Comparison of ENCODE assay signal across 8 cellular contexts in genomic region chr6:27177454-27178000, GRCh38.
DNase-seq lines count a peak whose midpoint lies in the region; ATAC-seq and TF ChIP-seq lines count a peak whose summit lies in the region.

No MANE protein-coding gene starts in this region.

- H3K4me1 Mint-ChIP-seq in Calu3 (ENCODE audit: low read depth, unreplicated experiment), result no peaks in the 10 kb centered on the region
- peaks cover 0 to 33% (median 14%) of the 10 kb centered on the region in 7 donors for H3K4me1 Mint-ChIP-seq in naive thymus-derived CD4-positive, alpha-beta T cell

- peak overlapping the region; percentile 90 for H2AFZ ChIP-seq in OCI-LY7 (ENCODE audit: low read length)

- H3K9me3 ChIP-seq in OCI-LY7 (ENCODE audit: low read length), result no peaks in the 10 kb centered on the region
- no peaks in the 10 kb centered on the region for H3K9me3 ChIP-seq in naive thymus-derived CD4-positive, alpha-beta T cell (ENCODE audit: control insufficient read depth in 2 of 3, low read length in 3 of 3)

- no peaks in the 10 kb centered on the region for H3K79me2 ChIP-seq in OCI-LY7 (ENCODE audit: insufficient read depth, low read depth, low read length)

- H3K9me3 Mint-ChIP-seq in Calu3 (ENCODE audit: low read depth, unreplicated experiment), result no peaks in the 10 kb centered on the region
- peaks cover 0 to 26% (median 3%) of the 10 kb centered on the region in 11 donors for H3K9me3 Mint-ChIP-seq in naive thymus-derived CD4-positive, alpha-beta T cell

- H3K4me1 ChIP-seq in OCI-LY7 (ENCODE audit: insufficient read depth, low read length, poor library complexity, severe bottlenecking), result peaks cover 8% of the 10 kb centered on the region
- peaks cover 0 to 3% of the 10 kb centered on the region in 2 donors for H3K4me1 ChIP-seq in naive thymus-derived CD4-positive, alpha-beta T cell (ENCODE audit: control insufficient read depth in 2 of 2, insufficient read depth in 2 of 2, low read length in 2 of 2)

- BruUV-seq in Calu3 (replicated peaks; lab: Mats Ljungman, UMichigan), result no TSS peak
- BruUV-seq in OCI-LY7 (replicated peaks; lab: Mats Ljungman, UMichigan), result no TSS peak

- intact Hi-C loops in Calu3 (cut with micrococcal nuclease; ENCODE audit: unreplicated experiment), result loop anchor here (1.0 to 5.0 kb wide), 2 partner anchors 11 to 300 kb away; no protein-coding TSS in a partner anchor
- intact Hi-C loops in OCI-LY7 (cut with micrococcal nuclease; ENCODE audit: unreplicated experiment), result loop anchor here (1.0 to 5.0 kb wide), 7 partner anchors 15 to 620 kb away; no protein-coding TSS in a partner anchor
- intact Hi-C loops in naive thymus-derived CD4-positive, alpha-beta T cell (cut with micrococcal nuclease), result loop anchor here (1.0 to 10.0 kb wide), 23 partner anchors 11 to 1767 kb away; partner anchors contain the start of genes POM121L2 (in 1 of the 2), ZKSCAN8 (in 1 of the 2), ZNF391 (in 1 of the 2) and ZSCAN31 (in 1 of the 2)

- H3K9me2 ChIP-seq in OCI-LY7 (ENCODE audit: insufficient read depth, low read length), result no peaks in the 10 kb centered on the region

- peaks cover 30% of the 10 kb centered on the region for H3K36me3 Mint-ChIP-seq in Calu3 (ENCODE audit: insufficient read depth, unreplicated experiment)
- peaks cover 0 to 5% (median 0%) of the 10 kb centered on the region in 5 donors for H3K36me3 Mint-ChIP-seq in naive thymus-derived CD4-positive, alpha-beta T cell

- POLR2A ChIA-PET in OCI-LY7 (lab: Charles Lee), result interaction anchor here (0.5 to 3.0 kb wide), 23 partner anchors 14 to 1697 kb away, joined by 3 to 16 read pairs (median 4); a partner anchor contains a TSS
- POLR2A ChIA-PET in naive thymus-derived CD4-positive, alpha-beta T cell (lab: Charles Lee), result interaction anchor here (0.6 to 3.1 kb wide), 26 partner anchors 10 to 1157 kb away, joined by 3 to 26 read pairs (median 5); a partner anchor contains a TSS

- no peaks in the 10 kb centered on the region for H3K27me3 ChIP-seq in naive thymus-derived CD4-positive, alpha-beta T cell (ENCODE audit: control insufficient read depth in 2 of 2, insufficient read depth in 2 of 2, low read length in 2 of 2)

- H3K36me3 ChIP-seq in OCI-LY7 (ENCODE audit: insufficient read depth, low read length), result no peaks in the 10 kb centered on the region
- H3K36me3 ChIP-seq in naive thymus-derived CD4-positive, alpha-beta T cell (ENCODE audit: control insufficient read depth in 2 of 3, insufficient read depth in 3 of 3, low read length in 3 of 3), result peaks cover 0 to 6% (median 0%) of the 10 kb centered on the region in 3 experiments

- peak overlapping the region; percentile 99 for H3K27ac Mint-ChIP-seq in Calu3 (ENCODE audit: unreplicated experiment)
- peak overlapping the region; percentile 79 to 100 (median 95) for H3K27ac Mint-ChIP-seq in naive thymus-derived CD4-positive, alpha-beta T cell

- H3K4me3 ChIP-seq in OCI-LY7 (ENCODE audit: low read depth, low read length, poor library complexity, severe bottlenecking), result peak overlapping the region; percentile 95
- peak overlapping the region; percentile 99 for H3K4me3 ChIP-seq in naive thymus-derived CD4-positive, alpha-beta T cell (ENCODE audit: low read length)

- peak overlapping the region; percentile 86 for H3K4me3 Mint-ChIP-seq in Calu3 (ENCODE audit: low read depth, unreplicated experiment)
- peak overlapping the region; percentile 90 to 98 (median 96) for H3K4me3 Mint-ChIP-seq in naive thymus-derived CD4-positive, alpha-beta T cell

- H3K4me2 ChIP-seq in OCI-LY7 (ENCODE audit: low read length), result peak overlapping the region; percentile 95

- H3K27me3 Mint-ChIP-seq in Calu3 (ENCODE audit: unreplicated experiment), result peaks cover 18% of the 10 kb centered on the region
- H3K27me3 Mint-ChIP-seq in naive thymus-derived CD4-positive, alpha-beta T cell, result peaks cover 0 to 37% (median 0%) of the 10 kb centered on the region in 5 donors

- H3K27ac ChIP-seq in OCI-LY7 (ENCODE audit: low read depth, low read length, poor library complexity, severe bottlenecking), result peak overlapping the region; percentile 81
- H3K27ac ChIP-seq in naive thymus-derived CD4-positive, alpha-beta T cell (ENCODE audit: low read depth, low read length), result peak overlapping the region; percentile 74

- DNase-seq in Calu3, result peak; percentile 92
- peak; percentile 89 for DNase-seq in HT-29 (ENCODE audit: low spot score)
- DNase-seq in OCI-LY7 (ENCODE audit: low spot score), result peak; percentile 89
- peak; percentile 53 for DNase-seq in activated T-helper 1 cell treated with Interleukin-2 at 50 U/mL for 16 hours (ENCODE audit: low read depth)
- DNase-seq in fibroblast of gingiva (ENCODE audit: low read depth), result peak; percentile 91
- peak; percentile 49 to 69 (median 64) for DNase-seq in naive thymus-derived CD4-positive, alpha-beta T cell
- peak; percentile 76 for DNase-seq in stimulated activated naive CD8-positive, alpha-beta T cell treated with anti-CD3 and anti-CD28 coated beads, Interleukin-15, Interleukin-2, amounts not matched to agents 100 U/mL and 50 U/mL, for 24 hours

- CTCF ChIA-PET in Calu3 (lab: Charles Lee), result interaction anchor here (0.5 to 1.7 kb wide), 20 partner anchors 9 to 900 kb away, joined by 3 to 12 read pairs (median 4); partner anchors contain the start of genes POM121L2 and ZNF184
- CTCF ChIA-PET in OCI-LY7 (lab: Charles Lee; ENCODE audit: unreplicated experiment), result interaction anchor here (0.8 kb wide), 1 partner anchor 14 kb away, joined by 3 read pairs; no protein-coding TSS in a partner anchor
- CTCF ChIA-PET in naive thymus-derived CD4-positive, alpha-beta T cell (lab: Charles Lee), result interaction anchor here (0.6 to 2.7 kb wide), 13 partner anchors 8 to 1769 kb away, joined by 3 to 13 read pairs (median 5); a partner anchor contains a TSS

- H4K20me1 ChIP-seq in OCI-LY7 (ENCODE audit: insufficient read depth, low read length), result no peaks in the 10 kb centered on the region

- ATAC-seq in GM19467 (IDR thresholded peaks at IDR 0.05; ENCODE audit: unreplicated experiment), result peak; percentile 73
- peak; percentile 83 for ATAC-seq in naive thymus-derived CD4-positive, alpha-beta T cell
- ATAC-seq in stimulated activated naive CD8-positive, alpha-beta T cell treated with anti-CD3 and anti-CD28 coated beads, Interleukin-15, Interleukin-2, amounts not matched to agents 100 U/mL and 50 U/mL, for 24 hours, result peak; percentile 88

- TF ChIP-seq CTCF in Calu3 (IDR thresholded peaks at IDR 0.05; ENCODE audit: unreplicated experiment) (peak; percentile 45), OCI-LY7 (conservative IDR thresholded peaks at IDR 0.05; ENCODE audit: low read length) (peak; percentile 74)

Comparison
In these comparisons a context has a peak if more than half of its experiments do, and no peak if none do; other contexts are left out.
1. Peak in every context shown above with its lines: DNase-seq, ATAC-seq, H3K4me3 ChIP-seq and H3K27ac ChIP-seq.